Comparison of ENCODE assay signal across 1 cellular context in genomic region chr3:52236424-52236886, GRCh38.
TF ChIP-seq lines count a peak whose summit lies in the region.

No MANE protein-coding gene starts in this region.

TF ChIP-seq in SK-N-SH, 30 proteins besides CTCF, POLR2A, EP300 and RAD21 (continued from another document):
- TF ChIP-seq USF1 (IDR thresholded peaks at IDR 0.05; ENCODE audit: borderline replicate concordance, low read depth) (no peak), MEF2A (IDR thresholded peaks at IDR 0.05; ENCODE audit: borderline replicate concordance, low read depth) (no peak), SIN3A (IDR thresholded peaks at IDR 0.05; ENCODE audit: borderline replicate concordance, low read depth, low read length) (no peak), REST (IDR thresholded peaks at IDR 0.05; ENCODE audit: low read depth, low read length) (no peak), ZBTB33 (IDR thresholded peaks at IDR 0.05; ENCODE audit: borderline replicate concordance, low read depth) (no peak), FOSL2 (IDR thresholded peaks at IDR 0.05; ENCODE audit: borderline replicate concordance, low read depth) (no peak), TEAD4 (IDR thresholded peaks at IDR 0.05; ENCODE audit: borderline replicate concordance, insufficient read depth) (no peak), IRF3 (IDR thresholded peaks at IDR 0.05; ENCODE audit: low read depth, low read length) (no peak), FOXJ3 (CRISPR knock-in tag; IDR thresholded peaks at IDR 0.05) (no peak), FOXM1 (IDR thresholded peaks at IDR 0.05; ENCODE audit: low read depth) (no peak), EZH2phosphoT487 (IDR thresholded peaks at IDR 0.05; ENCODE audit: borderline replicate concordance, low read depth) (no peak)
